8 cellular contexts compared by ENCODE assay signal in genomic region chr7:142782922-142783900, GRCh38. TPM values are rescaled to one million over a fixed set of nuclear protein-coding genes. Genes with fewer than 3 reads are reported as not detected.
DNase-seq lines count a peak whose midpoint lies in the region; ATAC-seq and FAIRE-seq lines count a peak whose summit lies in the region.

No MANE protein-coding gene starts in this region.

- ATAC-seq in HG02970 (IDR thresholded peaks at IDR 0.05; ENCODE audit: low FRiP score, unreplicated experiment) (peak; percentile 87), T-cell (replicated peaks in 1 of 4) (peak; percentile 32 to 59 (median 50)), right cardiac atrium (peak; percentile 84 to 91)

- H3K4me1 Mint-ChIP-seq in T-cell: peaks cover 7 to 15% (median 9%) of the 10 kb centered on the region in 3 donors

- WGBS in right cardiac atrium: 10% methylated on average over 32 of the region's 32 CpGs

- H3K27me3 Mint-ChIP-seq in T-cell: no peaks in the 10 kb centered on the region

- intact Hi-C loops in right cardiac atrium (cut with DNase I): loop anchor here in 3 of 4 donors (2.0 to 10.0 kb wide), 3 partner anchors 70 to 108 kb away; no protein-coding TSS in a partner anchor

- no peak overlapping the region for H3K27ac ChIP-seq in right cardiac atrium (ENCODE audit: low read length)

- no peaks in the 10 kb centered on the region for H3K9me3 Mint-ChIP-seq in T-cell

- no peaks in the 10 kb centered on the region for H3K9me3 ChIP-seq in right cardiac atrium (ENCODE audit: control insufficient read depth, low read length)

- no peaks in the 10 kb centered on the region for H3K4me1 ChIP-seq in right cardiac atrium (ENCODE audit: control insufficient read depth, insufficient read depth, low read length)

- H3K27ac Mint-ChIP-seq in T-cell: peak overlapping the region; percentile 90

- FAIRE-seq in A204.1 (lab: Jason Lieb, UNC) (peak; percentile 82), GM18507 (lab: Jason Lieb, UNC) (peak; percentile 88)

- H3K36me3 Mint-ChIP-seq in T-cell: peaks cover 9% of the 10 kb centered on the region

- H3K4me3 Mint-ChIP-seq in T-cell: peak overlapping the region; percentile 74 to 82 (median 75)

- CTCF ChIA-PET in T-cell (lab: Charles Lee): interaction anchor here (0.6 to 10.0 kb wide), 39 partner anchors 11 to 1167 kb away, joined by 3 to 382 read pairs (median 5); no protein-coding TSS in a partner anchor

- H3K4me3 ChIP-seq in right cardiac atrium (ENCODE audit: low read length): peak overlapping the region; percentile 46

- H3K27me3 ChIP-seq in right cardiac atrium (ENCODE audit: control insufficient read depth, insufficient read depth): no peaks in the 10 kb centered on the region

- POLR2A ChIA-PET in T-cell (lab: Charles Lee): interaction anchor here (0.6 to 12.9 kb wide), 7 partner anchors 15 to 151 kb away, joined by 3 to 577 read pairs (median 4); no protein-coding TSS in a partner anchor

- DNase-seq in GM18507 (ENCODE audit: extremely low spot score, insufficient read length, low read depth): peak; percentile 71
- DNase-seq in NCI-H146 treated with DMSO at 0.1 percent for 48 hours (lab: John Stamatoyannopoulos, UW; ENCODE audit: unreplicated experiment): peak; percentile 65
- peak; percentile 58 to 83 (median 77) for DNase-seq in T-cell
- peak in 55 of 56 donors; percentile 7 to 86 (median 56) for DNase-seq in amygdala (lab: John Stamatoyannopoulos, UW)
- peak; percentile 87 to 93 (median 89) for DNase-seq in right cardiac atrium
- peak; percentile 68 for DNase-seq in pulmonary artery endothelial cell (ENCODE audit: low read depth, low spot score)

RNA-seq across cellular contexts. Expression of gene PRSS2, which starts 12.4 kb away (rescaled TPM):
- total RNA-seq in T-cell: 10 to 100 TPM in 3 of 5 donors, not detected in 2; 47.1 to 64.6 (median 57.7) TPM
- total RNA-seq in right cardiac atrium: 1 to 10 TPM in 1 of 4 donors, not detected in 3; 4.0 TPM
- polyA plus RNA-seq in right cardiac atrium: 0.16 TPM
- not detected in 2 replicates for total RNA-seq in pulmonary artery endothelial cell

RNA-seq across cellular contexts. Expression of gene PRSS1, which starts 33.9 kb away (rescaled TPM):
- 10 to 100 TPM in 3 of 5 donors, not detected in 2; 16.0 to 23.7 (median 20.8) TPM for total RNA-seq in T-cell
- under 1 TPM in 1 of 4 donors, not detected in 3; 0.61 TPM for total RNA-seq in right cardiac atrium
- polyA plus RNA-seq in right cardiac atrium: 0.27 TPM
- total RNA-seq in pulmonary artery endothelial cell: not detected in 2 replicates
